14 cellular contexts compared by ENCODE assay signal in the genomic region with DNA sequence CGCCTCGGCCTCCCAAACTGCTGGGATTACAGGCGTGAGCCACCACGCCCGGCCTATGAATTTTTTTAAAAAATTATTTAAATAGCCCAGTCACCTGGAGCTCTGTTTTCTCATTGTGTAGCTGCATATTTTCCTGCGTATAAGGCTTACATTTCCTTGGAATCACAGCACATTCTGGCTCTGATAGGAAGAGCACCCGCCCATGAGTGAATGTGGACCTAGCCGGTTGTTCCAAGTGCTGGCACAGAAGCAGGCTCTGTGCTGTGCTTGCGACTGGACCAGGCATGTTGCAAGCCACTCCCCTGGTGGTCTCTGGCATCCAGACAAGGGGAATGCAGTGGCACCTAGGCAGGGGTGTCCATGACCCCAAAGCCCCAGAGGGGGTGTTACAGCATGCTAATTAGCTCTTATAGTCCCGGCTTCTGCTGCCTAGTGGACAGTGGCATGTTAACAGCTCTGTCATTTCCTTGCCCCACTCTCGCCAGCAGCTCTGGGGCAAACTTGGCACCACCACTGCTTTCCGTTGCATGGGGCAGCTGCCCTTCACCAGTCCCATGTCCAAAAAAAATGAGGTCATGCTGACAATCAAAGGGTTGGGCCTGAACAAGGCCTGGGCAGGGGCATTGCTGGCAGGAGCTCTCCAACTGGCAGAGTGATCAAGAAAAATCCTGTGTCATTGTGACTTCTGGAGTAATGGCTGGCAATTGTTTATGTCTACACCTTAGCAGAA. TPM values are rescaled to one million over a fixed set of nuclear protein-coding genes. Genes with fewer than 3 reads are reported as not detected.
"Had no signal": no experiment of that assay in that cellular context is flagged by ENCODE, and none has a peak within 500 bp of the region (broad histone marks: within the 10 kb centered on the region; RNA-seq: fewer than 3 reads in every experiment).

No MANE protein-coding gene starts in this region.

- H3K27ac ChIP-seq: ascending aorta, dorsolateral prefrontal cortex, tibial artery, vagina had no signal

- H3K36me3 ChIP-seq: ascending aorta, tibial artery, vagina had no signal

- H3K4me1 ChIP-seq: ascending aorta, tibial artery, vagina had no signal

- DNase-seq: activated CD4-positive, alpha-beta T cell treated with anti-CD3 and anti-CD28 coated beads, Interleukin-2, amount 50 U/mL, for 1 hour; activated CD8-positive, alpha-beta memory T cell treated with anti-CD3 and anti-CD28 coated beads for 24 hours; activated naive CD4-positive, alpha-beta T cell; erythroblast; hypothalamus; mesenchymal stem cell; T-cell; T-helper 9 cell; tibial artery had no signal

- ATAC-seq: stimulated activated effector memory CD8-positive, alpha-beta T cell treated with anti-CD3 and anti-CD28 coated beads, Interleukin-12 subunit alpha, Interleukin-12 subunit beta, amount 100 ng/mL, for 72 hours; T-cell had no signal

- H3K9me3 ChIP-seq: ascending aorta, tibial artery, vagina had no signal

- H3K4me3 ChIP-seq: ascending aorta, dorsolateral prefrontal cortex, tibial artery, vagina had no signal

- H3K27me3 ChIP-seq: ascending aorta, tibial artery, vagina had no signal

RNA-seq across cellular contexts. Expression of gene VTCN1, which starts 5.2 kb away (rescaled TPM):
- total RNA-seq: ascending aorta, osteoblast, T-cell, vagina had no signal
